ENCODE assay signal across 21 cellular contexts in the genomic region with DNA sequence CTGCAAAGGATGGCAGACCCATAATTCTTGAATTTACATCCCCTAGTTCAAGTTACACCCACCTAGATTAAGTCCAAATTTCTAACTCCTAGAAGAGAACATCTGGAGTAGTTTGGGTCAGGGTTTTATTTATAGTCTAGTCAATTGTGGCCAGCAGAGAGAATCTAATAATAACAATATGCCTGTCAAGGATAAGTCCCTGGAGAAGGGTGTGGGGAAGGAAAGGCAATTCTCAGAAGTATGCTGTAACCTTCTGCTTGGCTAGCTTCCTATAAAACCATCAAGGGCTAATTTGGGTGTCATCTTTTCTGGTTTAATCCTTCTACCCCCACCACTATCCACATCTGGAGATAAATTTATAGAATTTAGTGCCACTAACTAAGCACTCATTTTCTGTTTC. TPM values are rescaled to one million over a fixed set of nuclear protein-coding genes. Genes with fewer than 3 reads are reported as not detected.
"Had no signal": no experiment of that assay in that cellular context is flagged by ENCODE, and none has a peak within 500 bp of the region (broad histone marks: within the 10 kb centered on the region; RNA-seq: fewer than 3 reads in every experiment).

No MANE protein-coding gene starts in this region.

- H3K27ac ChIP-seq: dorsolateral prefrontal cortex, heart left ventricle, sigmoid colon, suprapubic skin, thyroid gland, uterus had no signal

- H3K27ac Mint-ChIP-seq: naive thymus-derived CD8-positive, alpha-beta T cell; type B pancreatic cell had no signal

- DNase-seq: cortex of kidney; dorsolateral prefrontal cortex; effector CD8-positive, alpha-beta T cell; heart left ventricle; hippocampal formation; kidney glomerular epithelial cell; mammary epithelial cell; naive thymus-derived CD8-positive, alpha-beta T cell; posterior cingulate gyrus; sigmoid colon; small intestine; stimulated activated CD4-positive, alpha-beta T cell treated with anti-CD3 and anti-CD28 coated beads, Interleukin-12 subunit alpha, Interleukin-12 subunit beta, amount 100 ng/mL, for 4 hours; stimulated activated naive CD4-positive, alpha-beta T cell treated with Interleukin-2 at 50 U/mL for 16 hours; thyroid gland; uterus had no signal

- H3K9me3 ChIP-seq: heart left ventricle, sigmoid colon, suprapubic skin, thyroid gland, uterus had no signal

- H3K36me3 Mint-ChIP-seq: naive thymus-derived CD8-positive, alpha-beta T cell; type B pancreatic cell had no signal

- H3K4me1 ChIP-seq: heart left ventricle, suprapubic skin, thyroid gland, uterus had no signal

- H3K27me3 Mint-ChIP-seq: naive thymus-derived CD8-positive, alpha-beta T cell; type B pancreatic cell had no signal

- H3K4me3 ChIP-seq: dorsolateral prefrontal cortex, heart left ventricle, sigmoid colon, suprapubic skin, thyroid gland, uterus had no signal

- H3K4me1 Mint-ChIP-seq: naive thymus-derived CD8-positive, alpha-beta T cell had no signal

- H3K36me3 ChIP-seq: heart left ventricle, sigmoid colon, suprapubic skin, thyroid gland, uterus had no signal

- H3K27me3 ChIP-seq: dorsolateral prefrontal cortex, heart left ventricle, sigmoid colon, suprapubic skin, thyroid gland, uterus had no signal

- H3K4me3 Mint-ChIP-seq: naive thymus-derived CD8-positive, alpha-beta T cell; neural crest cell; type B pancreatic cell had no signal

- ATAC-seq: left lobe of liver; naive thymus-derived CD8-positive, alpha-beta T cell had no signal

RNA-seq across cellular contexts. Expression of gene SEMA3E, which starts 52.8 kb away (rescaled TPM):
- total RNA-seq: mononuclear cell; naive thymus-derived CD8-positive, alpha-beta T cell; pulmonary artery endothelial cell had no signal
- polyA plus RNA-seq: naive thymus-derived CD8-positive, alpha-beta T cell had no signal
